Comparison of ENCODE assay signal across 8 cellular contexts in genomic region chr19:40162104-40162503, GRCh38. TPM values are rescaled to one million over a fixed set of nuclear protein-coding genes. Genes with fewer than 3 reads are reported as not detected.
"Had no signal": no experiment of that assay in that cellular context is flagged by ENCODE, and none has a peak within 500 bp of the region (broad histone marks: within the 10 kb centered on the region; RNA-seq: fewer than 3 reads in every experiment).

No MANE protein-coding gene starts in this region.

- H3K4me3 Mint-ChIP-seq: H9 had no signal

- DNase-seq: GM23248, H9, HCEC 1CT, IMR-90, Karpas-422, KBM-7 had no signal

- H2AFZ ChIP-seq: GM23248 had no signal

- H3K27ac Mint-ChIP-seq: H9 had no signal

- H3K4me3 ChIP-seq: GM23248 had no signal

- H3K27ac ChIP-seq: GM23248, KMS-11 had no signal

- H3K4me2 ChIP-seq: KMS-11 had no signal

- H3K9ac ChIP-seq: GM23248, KMS-11 had no signal

RNA-seq across cellular contexts. Expression of gene TTC9B, which starts 56.1 kb away (rescaled TPM):
- total RNA-seq: GM23248, H1, IMR-90 had no signal
- polyA plus RNA-seq: GM23248, IMR-90 had no signal
